ENCODE assay signal across 31 cellular contexts in genomic region chr21:34550400-34550799, GRCh38. TPM values are rescaled to one million over a fixed set of nuclear protein-coding genes. Genes with fewer than 3 reads are reported as not detected.
"Had no signal": no experiment of that assay in that cellular context is flagged by ENCODE, and none has a peak within 500 bp of the region (broad histone marks: within the 10 kb centered on the region; RNA-seq: fewer than 3 reads in every experiment).

No MANE protein-coding gene starts in this region.

- H3K27ac ChIP-seq: ascending aorta, cardiac muscle cell, colonic mucosa, VCaP had no signal

- H3K4me3 ChIP-seq: ascending aorta, cardiac muscle cell, colonic mucosa had no signal

- ATAC-seq: activated CD8-positive, alpha-beta T cell treated with anti-CD3 and anti-CD28 coated beads for 36 hours; activated naive CD8-positive, alpha-beta T cell treated with anti-CD3 and anti-CD28 coated beads, Interleukin-2, amount 50 U/mL, for 24 hours; activated T-cell treated with anti-CD3 and anti-CD28 coated beads, Interleukin-2, amount 50 U/mL, for 4 hours; activated T-cell treated with anti-CD3 and anti-CD28 coated beads, Interleukin-2, amount 50 U/mL, for 72 hours had no signal

- H3K9me3 ChIP-seq: ascending aorta, colonic mucosa had no signal

- H3K36me3 ChIP-seq: ascending aorta, cardiac muscle cell, colonic mucosa had no signal

- H3K27me3 ChIP-seq: ascending aorta, cardiac muscle cell, colonic mucosa had no signal

- FAIRE-seq: bronchial epithelial cell, TTC549 had no signal

- H3K4me1 ChIP-seq: colonic mucosa had no signal

- DNase-seq: activated B cell treated with CpG ODN at 0.5 μM for 24 hours; activated CD4-positive, alpha-beta memory T cell treated with anti-CD3 and anti-CD28 coated beads for 36 hours; activated CD4-positive, alpha-beta T cell treated with anti-CD3 and anti-CD28 coated beads for 4 hours; activated CD4-positive, alpha-beta T cell treated with anti-CD3 and anti-CD28 coated beads, Interleukin-2, amount 10 ng/mL, durations not matched to agents 24 days and 14 days; activated CD4-positive, alpha-beta T cell treated with anti-CD3 and anti-CD28 coated beads, Interleukin-2, amount 50 U/mL, for 1 hour; activated CD4-positive, alpha-beta T cell treated with anti-CD3 and anti-CD28 coated beads, Interleukin-2, amount 50 U/mL, for 4 hours; activated CD4-positive, CD25-positive, alpha-beta regulatory T cell treated with anti-CD3 and anti-CD28 coated beads, Interleukin-2, amount 50 U/mL, for 72 hours; activated CD8-positive, alpha-beta memory T cell treated with anti-CD3 and anti-CD28 coated beads, Interleukin-2, amount 50 U/mL, for 4 hours; activated CD8-positive, alpha-beta T cell treated with anti-CD3 and anti-CD28 coated beads for 36 hours; activated effector memory CD4-positive, alpha-beta T cell treated with Interleukin-2 at 50 U/mL for 16 hours; activated gamma-delta T cell; activated naive CD4-positive, alpha-beta T cell treated with anti-CD3 and anti-CD28 coated beads, Interleukin-2, amount 10 ng/mL, durations not matched to agents 7 days and 5 days; activated naive CD4-positive, alpha-beta T cell treated with Interleukin-2 at 50 U/mL for 16 hours; activated naive CD8-positive, alpha-beta T cell treated with anti-CD3 and anti-CD28 coated beads, Interleukin-2, amount 10 ng/mL, durations not matched to agents 7 days and 5 days; activated naive CD8-positive, alpha-beta T cell treated with anti-CD3 and anti-CD28 coated beads, Interleukin-2, amount 50 U/mL, for 24 hours; activated T-cell treated with anti-CD3 and anti-CD28 coated beads for 4 hours; activated T-cell treated with anti-CD3 and anti-CD28 coated beads, Interleukin-2, amount 50 U/mL, for 1 hour; activated T-cell treated with anti-CD3 and anti-CD28 coated beads, Interleukin-2, amount 50 U/mL, for 4 hours; activated T-cell treated with anti-CD3 and anti-CD28 coated beads, Interleukin-2, amount 50 U/mL, for 72 hours; amygdala; anterior cingulate cortex; caudate nucleus; cerebellar nuclear complex; colonic mucosa; T-helper 2 cell; T-helper 9 cell had no signal

RNA-seq across cellular contexts. Expression of gene KCNE1, which starts 38.4 kb away (rescaled TPM):
- total RNA-seq: activated B cell treated with CpG ODN at 0.5 μM for 24 hours; activated CD4-positive, alpha-beta T cell treated with anti-CD3 and anti-CD28 coated beads, Interleukin-2, amount 10 ng/mL, durations not matched to agents 24 days and 14 days; activated CD8-positive, alpha-beta T cell treated with anti-CD3 and anti-CD28 coated beads for 36 hours had no signal
